ENCODE assay signal across 24 cellular contexts in genomic region chr5:10363519-10364185, GRCh38.
"Had no signal": no experiment of that assay in that cellular context is flagged by ENCODE, and none has a peak within 500 bp of the region (broad histone marks: within the 10 kb centered on the region; RNA-seq: fewer than 3 reads in every experiment).

No MANE protein-coding gene starts in this region.

- H2AFZ ChIP-seq: parathyroid adenoma had no signal

- H3K4me3 ChIP-seq: coronary artery, heart left ventricle, smooth muscle cell, upper lobe of right lung had no signal

- H3K9ac ChIP-seq: parathyroid adenoma had no signal

- FAIRE-seq: bronchial epithelial cell, islet of Langerhans had no signal

- H3K9me3 ChIP-seq: heart left ventricle, upper lobe of right lung had no signal

- DNase-seq: activated CD4-positive, alpha-beta T cell treated with anti-CD3 and anti-CD28 coated beads, Interleukin-2, amount 10 ng/mL, durations not matched to agents 7 days and 5 days; activated CD8-positive, alpha-beta memory T cell treated with anti-CD3 and anti-CD28 coated beads, Interleukin-2, amount 10 ng/mL, durations not matched to agents 7 days and 5 days; activated CD8-positive, alpha-beta T cell treated with anti-CD3 and anti-CD28 coated beads for 36 hours; activated gamma-delta T cell treated with Interleukin-2 at 50 U/mL for 16 hours; activated naive CD8-positive, alpha-beta T cell treated with anti-CD3 and anti-CD28 coated beads, Interleukin-2, amount 10 ng/mL, durations not matched to agents 7 days and 5 days; activated T-cell treated with anti-CD3 and anti-CD28 coated beads for 4 hours; amniotic stem cell; cerebellar nuclear complex; endodermal cell; heart left ventricle; left ventricle myocardium superior; midbrain; nephron progenitor cell; stimulated activated CD4-positive, alpha-beta T cell treated with anti-CD3 and anti-CD28 coated beads, Interleukin-15, amount 100 ng/mL, for 24 hours; upper lobe of right lung had no signal

- H3K27me3 Mint-ChIP-seq: activated CD4-positive, alpha-beta T cell treated with anti-CD3 and anti-CD28 coated beads, Interleukin-2, amount 10 ng/mL, durations not matched to agents 7 days and 5 days; activated CD8-positive, alpha-beta memory T cell treated with anti-CD3 and anti-CD28 coated beads, Interleukin-2, amount 10 ng/mL, durations not matched to agents 7 days and 5 days; activated CD8-positive, alpha-beta T cell treated with anti-CD3 and anti-CD28 coated beads for 36 hours; activated naive CD8-positive, alpha-beta T cell treated with anti-CD3 and anti-CD28 coated beads, Interleukin-2, amount 10 ng/mL, durations not matched to agents 7 days and 5 days; stimulated activated memory B cell treated with anti-CD40 and anti-IgM and Interleukin-4, amounts not matched to agents 10 μg/mL and 1 μg/mL and 100 μg/mL, for 72 hours had no signal

- H3K4me3 Mint-ChIP-seq: activated CD4-positive, alpha-beta T cell treated with anti-CD3 and anti-CD28 coated beads, Interleukin-2, amount 10 ng/mL, durations not matched to agents 7 days and 5 days; activated CD8-positive, alpha-beta memory T cell treated with anti-CD3 and anti-CD28 coated beads, Interleukin-2, amount 10 ng/mL, durations not matched to agents 7 days and 5 days; activated CD8-positive, alpha-beta T cell treated with anti-CD3 and anti-CD28 coated beads for 36 hours; activated naive CD8-positive, alpha-beta T cell treated with anti-CD3 and anti-CD28 coated beads, Interleukin-2, amount 10 ng/mL, durations not matched to agents 7 days and 5 days; endodermal cell; nephron progenitor cell; stimulated activated memory B cell treated with anti-CD40 and anti-IgM and Interleukin-4, amounts not matched to agents 10 μg/mL and 1 μg/mL and 100 μg/mL, for 72 hours had no signal

- H3K9me3 Mint-ChIP-seq: activated CD4-positive, alpha-beta T cell treated with anti-CD3 and anti-CD28 coated beads, Interleukin-2, amount 10 ng/mL, durations not matched to agents 7 days and 5 days; activated CD8-positive, alpha-beta T cell treated with anti-CD3 and anti-CD28 coated beads for 36 hours; activated naive CD8-positive, alpha-beta T cell treated with anti-CD3 and anti-CD28 coated beads, Interleukin-2, amount 10 ng/mL, durations not matched to agents 7 days and 5 days; endodermal cell; stimulated activated memory B cell treated with anti-CD40 and anti-IgM and Interleukin-4, amounts not matched to agents 10 μg/mL and 1 μg/mL and 100 μg/mL, for 72 hours had no signal

- H3K4me1 Mint-ChIP-seq: endodermal cell, nephron progenitor cell had no signal

- H3K4me2 ChIP-seq: smooth muscle cell had no signal

- H3K27ac ChIP-seq: coronary artery, epithelial cell of prostate, heart left ventricle, parathyroid adenoma, upper lobe of right lung, VCaP had no signal

- ATAC-seq: activated CD8-positive, alpha-beta T cell treated with anti-CD3 and anti-CD28 coated beads for 36 hours; heart left ventricle; left ventricle myocardium superior; sciatic nerve; stimulated activated memory B cell treated with anti-CD40 and anti-IgM and Interleukin-4, amounts not matched to agents 10 μg/mL and 1 μg/mL and 100 μg/mL, for 72 hours had no signal

- H3K36me3 ChIP-seq: heart left ventricle, upper lobe of right lung had no signal

- H3K27ac Mint-ChIP-seq: activated CD4-positive, alpha-beta T cell treated with anti-CD3 and anti-CD28 coated beads, Interleukin-2, amount 10 ng/mL, durations not matched to agents 7 days and 5 days; activated CD8-positive, alpha-beta memory T cell treated with anti-CD3 and anti-CD28 coated beads, Interleukin-2, amount 10 ng/mL, durations not matched to agents 7 days and 5 days; activated CD8-positive, alpha-beta T cell treated with anti-CD3 and anti-CD28 coated beads for 36 hours; activated naive CD8-positive, alpha-beta T cell treated with anti-CD3 and anti-CD28 coated beads, Interleukin-2, amount 10 ng/mL, durations not matched to agents 7 days and 5 days; endodermal cell; nephron progenitor cell had no signal

- H3K27me3 ChIP-seq: heart left ventricle, upper lobe of right lung had no signal
